18 cellular contexts compared by ENCODE assay signal in the genomic region with DNA sequence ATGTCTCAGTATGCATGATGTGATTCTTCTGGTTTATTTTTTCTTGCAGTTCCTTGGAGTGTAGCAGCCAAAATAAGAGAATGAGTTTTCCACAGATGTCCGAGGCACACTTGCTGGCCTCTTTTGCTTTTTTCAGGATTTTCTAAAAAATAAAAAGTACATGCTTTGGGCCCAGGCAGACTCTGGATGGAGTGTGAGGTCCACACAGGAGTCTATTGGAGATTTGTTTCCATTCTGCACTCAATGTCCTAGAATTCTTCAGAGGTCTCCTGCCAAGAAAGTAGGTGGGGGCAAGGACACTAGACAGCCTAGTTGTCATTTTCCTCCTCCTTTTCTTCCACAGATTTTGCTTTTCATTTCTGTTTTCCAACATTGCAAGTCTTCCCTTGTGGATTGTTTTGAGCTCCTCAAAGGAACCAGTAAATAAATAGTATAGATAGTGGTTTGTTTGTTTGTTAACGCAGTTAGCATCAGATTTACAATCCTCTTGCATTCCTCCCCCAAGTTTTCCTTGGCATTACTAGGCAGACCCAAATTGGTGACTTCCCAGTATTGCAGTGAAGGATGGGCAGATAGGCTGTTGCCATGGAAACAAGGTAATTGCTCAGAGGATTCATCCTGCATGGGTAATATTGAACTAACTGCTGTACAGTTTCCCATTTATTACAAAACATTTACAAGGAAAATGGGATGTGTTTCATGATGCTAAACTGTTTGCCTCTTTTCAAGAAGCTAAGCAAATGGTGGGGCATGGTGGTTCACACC.
A peak's percentile ranks its signal among the peaks of the same experiment; 100 is the strongest.
DNase-seq lines count a peak whose midpoint lies in the region; ATAC-seq, FAIRE-seq and TF ChIP-seq lines count a peak whose summit lies in the region.
"Had no signal": no experiment of that assay in that cellular context is flagged by ENCODE, and none has a peak within 500 bp of the region (broad histone marks: within the 10 kb centered on the region; RNA-seq: fewer than 3 reads in every experiment).

No MANE protein-coding gene starts in this region.

- H3K4me1 ChIP-seq in HepG2 (ENCODE audit: insufficient read depth, low read length) (peaks cover 12% of the 10 kb centered on the region), right lobe of liver (no peaks in the 10 kb centered on the region)
- H3K4me1 ChIP-seq: BE2C had no signal

- no peaks in the 10 kb centered on the region for H3K79me2 ChIP-seq in HepG2 (ENCODE audit: insufficient read depth, low read length)

- H3K9me3 ChIP-seq in HepG2 (ENCODE audit: low read length) (no peaks in the 10 kb centered on the region), right lobe of liver (no peaks in the 10 kb centered on the region)
- H3K9me3 ChIP-seq: BE2C had no signal

- POLR2A ChIA-PET in HepG2 (lab: Yijun Ruan, JAX): no interaction called here

- ATAC-seq in HepG2 (no peak), right lobe of liver (no peak)
- ATAC-seq: HCT116 had no signal

- H3K27ac ChIP-seq in HepG2 (ENCODE audit: extremely low read length, insufficient read depth, low read length) (no peak overlapping the region), right lobe of liver (no peak overlapping the region)

- H3K36me3 ChIP-seq in HepG2 (replicated peaks in 1 of 2; ENCODE audit: control insufficient read depth in 1 of 2, insufficient read depth in 2 of 2, low read length in 2 of 2): no peaks in the 10 kb centered on the region
- H3K36me3 ChIP-seq in right lobe of liver: no peaks in the 10 kb centered on the region
- H3K36me3 ChIP-seq: BE2C had no signal

- TF ChIP-seq EP300 in HepG2 (IDR thresholded peaks at IDR 0.05; ENCODE audit: low read depth in 2 of 2, low read length in 2 of 2) (no peak), HepG2 (CRISPR knock-in tag; IDR thresholded peaks at IDR 0.05; ENCODE audit: borderline replicate concordance) (no peak)

- H3K36me3 Mint-ChIP-seq in nephron progenitor cell (ENCODE audit: low read depth) (no peaks in the 10 kb centered on the region), CD14-positive monocyte (no peaks in the 10 kb centered on the region)

- no TSS peak for BruUV-seq in HepG2 (replicated peaks; lab: Mats Ljungman, UMichigan)

- in situ Hi-C loops in HepG2 (cut with HindIII; ENCODE audit: extremely low pct_ligation_motif_present, low pct_unique_long_range_greater_than_20kb): no loop called here

- H3K4me1 Mint-ChIP-seq in nephron progenitor cell (peaks cover 21% of the 10 kb centered on the region), CD14-positive monocyte (no peaks in the 10 kb centered on the region)

- H3K27me3 Mint-ChIP-seq in nephron progenitor cell (ENCODE audit: low read depth, poor library complexity): no peaks in the 10 kb centered on the region
- H3K27me3 Mint-ChIP-seq in CD14-positive monocyte (ENCODE audit: low read depth in 3 of 3): no peaks in the 10 kb centered on the region
- H3K27me3 Mint-ChIP-seq: CD4-positive, alpha-beta T cell had no signal

- TF ChIP-seq POLR2A in HepG2 (IDR thresholded peaks at IDR 0.05; ENCODE audit: insufficient read depth in 1 of 2, low read depth in 2 of 2, low read length in 2 of 2) (no peak), right lobe of liver (IDR thresholded peaks at IDR 0.05) (no peak)

- CTCF ChIA-PET in HepG2 (lab: Yijun Ruan, JAX; ENCODE audit: low intra/inter-chr PET ratio, low total read pairs): no interaction called here

- H3K4me3 Mint-ChIP-seq in nephron progenitor cell (no peak overlapping the region), CD14-positive monocyte (no peak overlapping the region)
- H3K4me3 Mint-ChIP-seq: CD4-positive, alpha-beta T cell had no signal

- no peaks in the 10 kb centered on the region for H4K20me1 ChIP-seq in HepG2 (ENCODE audit: insufficient read depth, low read length)

- intact Hi-C loops in HepG2 (cut with micrococcal nuclease; ENCODE audit: unreplicated experiment) (no loop called here), right lobe of liver (cut with DNase I) (no loop called here), CD14-positive monocyte (cut with micrococcal nuclease) (no loop called here)

- FAIRE-seq in HepG2 (lab: Jason Lieb, UNC): no peak
- FAIRE-seq: A204.1 had no signal

- H3K9me3 Mint-ChIP-seq in nephron progenitor cell (no peaks in the 10 kb centered on the region), CD14-positive monocyte (peaks cover 3 to 9% (median 5%) of the 10 kb centered on the region in 7 donors)
- H3K9me3 Mint-ChIP-seq: CD4-positive, alpha-beta T cell had no signal

- no peaks in the 10 kb centered on the region for H3K27me3 ChIP-seq in HepG2 (ENCODE audit: control insufficient read depth in 1 of 2, insufficient read depth in 2 of 2, low read length in 2 of 2)
- no peaks in the 10 kb centered on the region for H3K27me3 ChIP-seq in right lobe of liver
- H3K27me3 ChIP-seq: BE2C had no signal

- H3K9ac ChIP-seq in HepG2 (ENCODE audit: insufficient read depth, low read depth, low read length): no peak overlapping the region

- no peak for DNase-seq in HepG2 (ENCODE audit: low spot score)
- no peak for DNase-seq in right lobe of liver
- DNase-seq in NCI-H69 (lab: John Stamatoyannopoulos, UW): peak; percentile 15
- no peak for DNase-seq in nephron progenitor cell
- peak; percentile 36 for DNase-seq in superior temporal gyrus (ENCODE audit: extremely low spot score)
- DNase-seq in DMS153 (lab: John Stamatoyannopoulos, UW): no peak
- no peak for DNase-seq in NOMO-1 treated with DMSO at 0.1 percent for 48 hours (lab: John Stamatoyannopoulos, UW; ENCODE audit: unreplicated experiment)
- no peak for DNase-seq in CD14-positive monocyte (ENCODE audit: low spot score)
- DNase-seq: ACHN; BE2C; C1 segment of cervical spinal cord; CD4-positive, alpha-beta T cell; DMS79 treated with DMSO at 0.1 percent for 48 hours; GF-D8; GOT3; H7 had no signal

- H3K27ac Mint-ChIP-seq in nephron progenitor cell (peak overlapping the region; percentile 25), CD14-positive monocyte (no peak overlapping the region)
- H3K27ac Mint-ChIP-seq: CD4-positive, alpha-beta T cell had no signal

- TF ChIP-seq RAD21 in HepG2 (CRISPR knock-in tag; IDR thresholded peaks at IDR 0.05): no peak

- H3K4me3 ChIP-seq in HepG2 (replicated peaks in 1 of 3; ENCODE audit: insufficient read depth in 1 of 3, low read depth in 2 of 3, low read length in 3 of 3) (no peak overlapping the region), right lobe of liver (no peak overlapping the region)

- no peak for TF ChIP-seq CTCF in HepG2 (CRISPR knock-in tag; IDR thresholded peaks at IDR 0.05)
- no peak for TF ChIP-seq CTCF in right lobe of liver (IDR thresholded peaks at IDR 0.05)
- TF ChIP-seq CTCF in nephron progenitor cell (IDR thresholded peaks at IDR 0.05): no peak
- TF ChIP-seq CTCF in CD14-positive monocyte (IDR thresholded peaks at IDR 0.05): no peak

- no peak overlapping the region for H2AFZ ChIP-seq in HepG2 (ENCODE audit: low read length)

- 24% methylated on average over 2 of the region's 2 CpGs for WGBS in HepG2 (ENCODE audit: low lambda C conversion rate)
- 86% methylated on average over 2 of the region's 2 CpGs for WGBS in right lobe of liver (ENCODE audit: insufficient coverage, low coverage, low lambda C conversion rate, missing lambda C conversion rate)

- H3K4me2 ChIP-seq in HepG2 (ENCODE audit: low read depth, low read length): no peak overlapping the region

TF ChIP-seq in HepG2, 621 proteins besides CTCF, POLR2A, EP300 and RAD21:
- TF ChIP-seq, protein P1, sequence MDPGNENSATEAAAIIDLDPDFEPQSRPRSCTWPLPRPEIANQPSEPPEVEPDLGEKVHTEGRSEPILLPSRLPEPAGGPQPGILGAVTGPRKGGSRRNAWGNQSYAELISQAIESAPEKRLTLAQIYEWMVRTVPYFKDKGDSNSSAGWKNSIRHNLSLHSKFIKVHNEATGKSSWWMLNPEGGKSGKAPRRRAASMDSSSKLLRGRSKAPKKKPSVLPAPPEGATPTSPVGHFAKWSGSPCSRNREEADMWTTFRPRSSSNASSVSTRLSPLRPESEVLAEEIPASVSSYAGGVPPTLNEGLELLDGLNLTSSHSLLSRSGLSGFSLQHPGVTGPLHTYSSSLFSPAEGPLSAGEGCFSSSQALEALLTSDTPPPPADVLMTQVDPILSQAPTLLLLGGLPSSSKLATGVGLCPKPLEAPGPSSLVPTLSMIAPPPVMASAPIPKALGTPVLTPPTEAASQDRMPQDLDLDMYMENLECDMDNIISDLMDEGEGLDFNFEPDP (CRISPR knock-in tag; conservative IDR thresholded peaks at IDR 0.05): 0 out of 2 replicates have a peak, but pooled peaks have one; percentile 47
- no peak for TF ChIP-seq ZNF343 (CRISPR knock-in tag; IDR thresholded peaks at IDR 0.05)
- peak; percentile 64; the same call in 1 of the 2 replicates for TF ChIP-seq RFX1 (IDR thresholded peaks at IDR 0.05)

Comparison
In these comparisons a context has a peak if more than half of its experiments do, and no peak if none do; other contexts are left out.
1. DNase-seq: peak in NCI-H69 (single experiment) and superior temporal gyrus (single experiment); none in HepG2 (single experiment), right lobe of liver (0 of 3), nephron progenitor cell (single experiment), DMS153 (single experiment), NOMO-1 treated with DMSO at 0.1 percent for 48 hours (single experiment) and CD14-positive monocyte (single experiment).